ENCODE assay signal across 10 cellular contexts in the genomic region with DNA sequence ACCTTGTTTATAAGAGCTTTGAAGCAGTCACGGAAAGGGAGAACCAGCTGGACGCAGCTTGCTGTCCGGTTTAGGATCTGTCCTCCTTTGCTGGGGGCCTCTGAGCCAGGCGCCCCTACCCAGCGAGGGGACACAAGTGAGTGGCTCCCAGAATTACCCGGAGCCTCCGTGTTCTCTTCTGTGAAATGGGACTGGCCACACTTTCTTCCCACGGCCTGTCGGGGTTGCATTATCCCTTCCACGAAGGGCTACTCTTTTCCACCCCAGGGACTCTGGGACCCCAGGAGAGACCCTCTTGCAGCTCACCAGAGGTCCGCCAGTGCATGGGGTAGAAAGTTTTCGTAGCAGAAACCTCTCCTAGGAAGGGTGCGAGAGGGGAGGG. TPM values are rescaled to one million over a fixed set of nuclear protein-coding genes. Genes with fewer than 3 reads are reported as not detected.
DNase-seq lines count a peak whose midpoint lies in the region; ATAC-seq, FAIRE-seq and TF ChIP-seq lines count a peak whose summit lies in the region.
"Had no signal": no experiment of that assay in that cellular context is flagged by ENCODE, and none has a peak within 500 bp of the region (broad histone marks: within the 10 kb centered on the region; RNA-seq: fewer than 3 reads in every experiment).

No MANE protein-coding gene starts in this region.

- H3K9me3 Mint-ChIP-seq in HFFc6 = no peaks in the 10 kb centered on the region
- H3K9me3 Mint-ChIP-seq in naive thymus-derived CD8-positive, alpha-beta T cell = no peaks in the 10 kb centered on the region

- 77% methylated on average over 13 of the region's 13 CpGs for WGBS in A549 (ENCODE audit: missing lambda C conversion rate)

- H3K4me2 ChIP-seq in A549 = peak overlapping the region; percentile 75

- H3K4me1 ChIP-seq in A549 = peaks cover 44% of the 10 kb centered on the region
- H3K4me1 ChIP-seq in colonic mucosa = peaks cover 3% of the 10 kb centered on the region

- H3K4me3 ChIP-seq in A549 (peak overlapping the region; percentile 44), colonic mucosa (peak overlapping the region; percentile 55)

- no peak overlapping the region for H3K27ac Mint-ChIP-seq in HFFc6
- H3K27ac Mint-ChIP-seq in naive thymus-derived CD8-positive, alpha-beta T cell = no peak overlapping the region

- peak overlapping the region; percentile 69 to 86 for H3K27ac ChIP-seq in A549
- no peak overlapping the region for H3K27ac ChIP-seq in colonic mucosa

- H3K36me3 Mint-ChIP-seq in HFFc6 (ENCODE audit: low read depth) = no peaks in the 10 kb centered on the region
- H3K36me3 Mint-ChIP-seq in naive thymus-derived CD8-positive, alpha-beta T cell = no peaks in the 10 kb centered on the region

- TF ChIP-seq RAD21 in A549 (conservative IDR thresholded peaks at IDR 0.05 in 1 of 2, IDR thresholded peaks at IDR 0.05 in 1 of 2) = no peak

- H3K4me1 Mint-ChIP-seq in HFFc6 (ENCODE audit: low read depth) = peaks cover 5% of the 10 kb centered on the region; the same call in 1 of the 2 replicates
- H3K4me1 Mint-ChIP-seq in naive thymus-derived CD8-positive, alpha-beta T cell = peaks cover 1 to 15% (median 7%) of the 10 kb centered on the region in 4 donors

- H3K36me3 ChIP-seq in colonic mucosa = no peaks in the 10 kb centered on the region

- TF ChIP-seq CTCF in A549 (IDR thresholded peaks at IDR 0.05) (no peak), HFFc6 (IDR thresholded peaks at IDR 0.05) (no peak), colonic mucosa (IDR thresholded peaks at IDR 0.05) (no peak)

- TF ChIP-seq POLR2A in A549 (IDR thresholded peaks at IDR 0.05; ENCODE audit: low read length) = no peak

- CTCF ChIA-PET in A549 (lab: Yijun Ruan, JAX) = interaction anchor here (1.2 kb wide), 1 partner anchor 278 kb away, joined by 3 read pairs; no protein-coding TSS in a partner anchor

- H3K9me3 ChIP-seq in A549 = no peaks in the 10 kb centered on the region
- no peaks in the 10 kb centered on the region for H3K9me3 ChIP-seq in colonic mucosa

- DNase-seq in A549 (ENCODE audit: low read depth in 1 of 2, low spot score in 1 of 2) = no peak
- no peak for DNase-seq in HFFc6
- no peak for DNase-seq in colonic mucosa
- no peak for DNase-seq in naive thymus-derived CD8-positive, alpha-beta T cell
- no peak for DNase-seq in NCI-H2107 (lab: John Stamatoyannopoulos, UW)
- DNase-seq in activated CD4-positive, CD25-positive, alpha-beta regulatory T cell treated with anti-CD3 and anti-CD28 coated beads, Interleukin-2, amount 50 U/mL, for 72 hours = no peak
- DNase-seq in NK-92 (lab: John Stamatoyannopoulos, UW; ENCODE audit: unreplicated experiment) = no peak

- H3K9ac ChIP-seq in colonic mucosa (ENCODE audit: low read depth in 2 of 2, low read length in 2 of 2) = peak overlapping the region in 1 of 2 donors; percentile 77

- peak overlapping the region; percentile 74 for H3K4me3 Mint-ChIP-seq in HFFc6
- H3K4me3 Mint-ChIP-seq in naive thymus-derived CD8-positive, alpha-beta T cell = peak overlapping the region; percentile 58 to 84 (median 72)

- POLR2A ChIA-PET in A549 (lab: Yijun Ruan, JAX) = no interaction called here
- POLR2A ChIA-PET in naive thymus-derived CD8-positive, alpha-beta T cell (lab: Charles Lee) = interaction anchor here (1.5 kb wide), 1 partner anchor 17 kb away, joined by 3 read pairs; no protein-coding TSS in a partner anchor

- FAIRE-seq in A549 (lab: Jason Lieb, UNC) = no peak

- ATAC-seq in A549 (no peak), HG02884 (IDR thresholded peaks at IDR 0.05; ENCODE audit: unreplicated experiment) (no peak)
- ATAC-seq in naive thymus-derived CD8-positive, alpha-beta T cell = no peak

- intact Hi-C loops in colonic mucosa (cut with DNase I) = no loop called here

- H3K27me3 Mint-ChIP-seq in HFFc6 (ENCODE audit: insufficient read depth) = peaks cover 9% of the 10 kb centered on the region
- H3K27me3 Mint-ChIP-seq in naive thymus-derived CD8-positive, alpha-beta T cell = peaks cover 0 to 4% (median 2%) of the 10 kb centered on the region in 5 donors

- TF ChIP-seq EP300 in A549 (IDR thresholded peaks at IDR 0.05) = no peak

- no peaks in the 10 kb centered on the region for H3K27me3 ChIP-seq in colonic mucosa

TF ChIP-seq in A549, 52 proteins besides CTCF, POLR2A, EP300 and RAD21:
- no peak for TF ChIP-seq JUN (IDR thresholded peaks at IDR 0.05)

RNA-seq across cellular contexts. Expression of a gene that starts 0.5 kb away (rescaled TPM):
- polyA plus RNA-seq in A549 (2011; rRNA removed) (1.7 and 2.7 TPM in 2 replicates), A549 (2017; fragmentation: RNase III; extraction: RNeasy Plus Mini Kit Qiagen cat#74134 plus additional on column Dnase treatment) (1.5 to 2.6 TPM (median 2.4 TPM) in 3 replicates)
- 1.9 and 3.0 TPM in 2 replicates for polyA plus RNA-seq in A549 (2012; cell fraction: cytosol; rRNA removed)
- polyA plus RNA-seq in A549 (2012; cell fraction: nucleus; rRNA removed) = 5.4 and 6.3 TPM in 2 replicates
- polyA minus RNA-seq in A549 (2011; rRNA and poly(A)+ RNA removed) = 4.3 and 4.9 TPM in 2 replicates
- total RNA-seq in HFFc6 (2021; fragmentation: NEBNext Ultra II Directional; extraction: Animal tissue kit (Norgen Biotek cat#: 25700)) = 1 to 10 TPM; 1.1 to 2.8 (median 1.7) TPM
- total RNA-seq in colonic mucosa = 1 to 10 TPM; 4.6 to 4.8 TPM
- total RNA-seq in naive thymus-derived CD8-positive, alpha-beta T cell = 1 to 10 TPM; 4.1 to 4.9 TPM
- polyA plus RNA-seq in naive thymus-derived CD8-positive, alpha-beta T cell = not detected

RNA-seq across cellular contexts. Expression of a gene that starts 43.2 kb away (rescaled TPM):
- polyA plus RNA-seq in A549 (2011; rRNA removed) = 12.1 and 14.8 TPM in 2 replicates
- 20.1 and 25.2 TPM in 2 replicates for polyA plus RNA-seq in A549 (2012; cell fraction: cytosol; rRNA removed)
- 64.4 and 72.8 TPM in 2 replicates for polyA plus RNA-seq in A549 (2012; cell fraction: nucleus; rRNA removed)
- polyA plus RNA-seq in A549 (2017; fragmentation: RNase III; extraction: RNeasy Plus Mini Kit Qiagen cat#74134 plus additional on column Dnase treatment) = 8.6 to 10.2 TPM (median 8.9 TPM) in 3 replicates
- 6.9 and 8.3 TPM in 2 replicates for polyA minus RNA-seq in A549 (2011; rRNA and poly(A)+ RNA removed)
- total RNA-seq in HFFc6 (2021; fragmentation: NEBNext Ultra II Directional; extraction: Animal tissue kit (Norgen Biotek cat#: 25700)) = 10 to 100 TPM; 12.1 to 15.8 (median 14.8) TPM
- total RNA-seq in colonic mucosa = 10 to 100 TPM; 24.2 to 39.7 TPM
- 10 to 100 TPM; 93.7 to 99.9 TPM for total RNA-seq in naive thymus-derived CD8-positive, alpha-beta T cell
- 10 to 100 TPM; 14.1 to 35.5 (median 29.4) TPM for polyA plus RNA-seq in naive thymus-derived CD8-positive, alpha-beta T cell

RNA-seq across cellular contexts. Expression of a gene that starts 44.9 kb away (rescaled TPM):
- polyA plus RNA-seq in A549 (2011; rRNA removed) = not detected in 2 replicates
- polyA plus RNA-seq in A549 (2012; cell fraction: cytosol; rRNA removed) = not detected in 2 replicates
- not detected in 2 replicates for polyA plus RNA-seq in A549 (2012; cell fraction: nucleus; rRNA removed)
- polyA plus RNA-seq in A549 (2017; fragmentation: RNase III; extraction: RNeasy Plus Mini Kit Qiagen cat#74134 plus additional on column Dnase treatment) = not detected in 3 replicates
- not detected in 2 replicates for polyA minus RNA-seq in A549 (2011; rRNA and poly(A)+ RNA removed)
- not detected for total RNA-seq in HFFc6 (2021; fragmentation: NEBNext Ultra II Directional; extraction: Animal tissue kit (Norgen Biotek cat#: 25700))
- total RNA-seq in colonic mucosa = not detected
- total RNA-seq in naive thymus-derived CD8-positive, alpha-beta T cell = not detected
- not detected for polyA plus RNA-seq in naive thymus-derived CD8-positive, alpha-beta T cell
- total RNA-seq: NCI-H460, pulmonary artery endothelial cell had no signal
